ENCODE assay signal across 19 cellular contexts in genomic region chr4:7323461-7323871, GRCh38.
"Had no signal": no experiment of that assay in that cellular context is flagged by ENCODE, and none has a peak within 500 bp of the region (broad histone marks: within the 10 kb centered on the region; RNA-seq: fewer than 3 reads in every experiment).

No MANE protein-coding gene starts in this region.

- H3K4me1 ChIP-seq: pancreas, psoas muscle had no signal

- DNase-seq: activated B cell treated with CpG ODN at 0.5 μM for 24 hours; activated CD4-positive, alpha-beta memory T cell treated with anti-CD3 and anti-CD28 coated beads, Interleukin-2, amount 10 ng/mL, durations not matched to agents 7 days and 5 days; activated CD4-positive, alpha-beta T cell treated with anti-CD3 and anti-CD28 coated beads for 36 hours; activated effector memory CD4-positive, alpha-beta T cell treated with anti-CD3 and anti-CD28 coated beads, Interleukin-2, amount 50 U/mL, for 16 hours; activated naive CD4-positive, alpha-beta T cell treated with anti-CD3 and anti-CD28 coated beads, Interleukin-2, amount 10 ng/mL, durations not matched to agents 7 days and 5 days; midbrain; natural killer cell; stimulated activated CD4-positive, alpha-beta T cell treated with anti-CD3 and anti-CD28 coated beads, Interleukin-12 subunit alpha, Interleukin-12 subunit beta, amount 100 ng/mL, for 4 hours; stimulated activated CD4-positive, alpha-beta T cell treated with anti-CD3 and anti-CD28 coated beads, Interleukin-1b, Interleukin-23, amount 100 ng/mL, for 48 hours; T1000; transverse colon had no signal

- H3K27ac ChIP-seq: coronary artery, epithelial cell of prostate, heart left ventricle, left lung, neutrophil, pancreas, psoas muscle, transverse colon had no signal

- H3K4me3 ChIP-seq: coronary artery, heart left ventricle, left lung, pancreas, psoas muscle, transverse colon had no signal

- ATAC-seq: activated CD4-positive, alpha-beta T cell treated with anti-CD3 and anti-CD28 coated beads for 36 hours; heart left ventricle; pancreas; psoas muscle; right cardiac atrium had no signal

- H3K9me3 ChIP-seq: neutrophil, pancreas had no signal

- H3K36me3 ChIP-seq: heart left ventricle, left lung, neutrophil, pancreas, transverse colon had no signal

- H3K27me3 ChIP-seq: heart left ventricle, pancreas, transverse colon had no signal
